Comparison of ENCODE assay signal across 22 cellular contexts in the genomic region with DNA sequence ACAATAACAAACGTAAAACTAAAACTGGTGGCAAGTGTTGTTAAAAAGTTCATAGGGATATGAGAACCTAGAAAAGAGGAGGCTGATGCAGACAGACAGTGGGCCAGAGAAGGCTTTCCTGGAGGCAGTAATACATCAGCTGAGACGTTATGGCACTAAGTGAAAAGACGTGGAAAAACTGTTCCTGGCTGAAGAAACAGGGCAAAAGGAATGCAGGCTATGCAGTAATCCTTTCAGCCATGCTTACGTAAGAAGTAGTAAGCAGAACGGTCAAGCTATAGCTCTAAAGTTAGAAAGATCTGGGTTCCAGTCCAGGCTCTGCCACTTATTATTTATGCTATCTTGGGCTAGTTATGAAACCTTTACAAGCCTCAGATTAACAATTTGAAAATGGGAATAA. TPM values are rescaled to one million over a fixed set of nuclear protein-coding genes. Genes with fewer than 3 reads are reported as not detected.
DNase-seq lines count a peak whose midpoint lies in the region; ATAC-seq and TF ChIP-seq lines count a peak whose summit lies in the region.
"Had no signal": no experiment of that assay in that cellular context is flagged by ENCODE, and none has a peak within 500 bp of the region (broad histone marks: within the 10 kb centered on the region; RNA-seq: fewer than 3 reads in every experiment).

No MANE protein-coding gene starts in this region.

- ATAC-seq in T-helper 17 cell = no peak
- ATAC-seq: heart right ventricle, Right ventricle myocardium inferior had no signal

- peaks cover 15% of the 10 kb centered on the region for H3K4me1 Mint-ChIP-seq in T-helper 17 cell

- H3K4me2 ChIP-seq in fibroblast of lung (ENCODE audit: extremely low read depth, insufficient read depth, low read length) = no peak overlapping the region

- DNase-seq in ELF-1 (ENCODE audit: low read depth, low spot score) = peak; percentile 5
- no peak for DNase-seq in T-helper 17 cell
- DNase-seq in fibroblast of lung (ENCODE audit: low read depth in 2 of 2) = peak; percentile 19 to 47
- DNase-seq in spleen = no peak
- DNase-seq in activated CD4-positive, alpha-beta T cell treated with anti-CD3 and anti-CD28 coated beads, Interleukin-2, amount 50 U/mL, for 1 hour = no peak
- DNase-seq in breast epithelium (ENCODE audit: low spot score in 2 of 2) = no peak
- no peak for DNase-seq in NCI-H526 treated with DMSO at 0.1 percent for 48 hours (lab: John Stamatoyannopoulos, UW)
- DNase-seq: activated CD4-positive, alpha-beta T cell treated with anti-CD3 and anti-CD28 coated beads for 4 hours; activated effector memory CD4-positive, alpha-beta T cell treated with Interleukin-2 at 50 U/mL for 16 hours; AML-193; amygdala; DMS53; effector CD4-positive, alpha-beta T cell; heart right ventricle; immature natural killer cell; NCI-H1436; NCI-H524 treated with DMSO at 0.1 percent for 48 hours; upper lobe of left lung had no signal

- H3K27me3 Mint-ChIP-seq in T-helper 17 cell = no peaks in the 10 kb centered on the region
- H3K27me3 Mint-ChIP-seq: central memory CD8-positive, alpha-beta T cell had no signal

- H3K9me3 ChIP-seq in T-helper 17 cell (ENCODE audit: control insufficient read depth, low read length, poor library complexity, severe bottlenecking) (no peaks in the 10 kb centered on the region), fibroblast of lung (ENCODE audit: control insufficient read depth, insufficient read depth, low read depth, low read length) (no peaks in the 10 kb centered on the region), neutrophil (no peaks in the 10 kb centered on the region), spleen (no peaks in the 10 kb centered on the region), breast epithelium (no peaks in the 10 kb centered on the region)
- H3K9me3 ChIP-seq: heart right ventricle, upper lobe of left lung had no signal

- peaks cover 36% of the 10 kb centered on the region for H3K79me2 ChIP-seq in fibroblast of lung (ENCODE audit: control insufficient read depth, insufficient read depth, low read length)

- no peak overlapping the region for H3K4me3 Mint-ChIP-seq in T-helper 17 cell
- H3K4me3 Mint-ChIP-seq: central memory CD8-positive, alpha-beta T cell; immature natural killer cell had no signal

- H3K27ac ChIP-seq in fibroblast of lung (ENCODE audit: insufficient read depth, low read length) (no peak overlapping the region), neutrophil (peak overlapping the region; percentile 16), spleen (no peak overlapping the region), breast epithelium (no peak overlapping the region)
- H3K27ac ChIP-seq: heart right ventricle, HL-60, upper lobe of left lung had no signal

- H3K4me3 ChIP-seq in fibroblast of lung (replicated peaks in 1 of 4; ENCODE audit: control extremely low read depth in 1 of 4, insufficient read depth in 1 of 4, low read depth in 3 of 4, low read length in 4 of 4) = no peak overlapping the region
- H3K4me3 ChIP-seq in neutrophil (ENCODE audit: low read depth in 1 of 2, low read length in 1 of 2) = no peak overlapping the region
- no peak overlapping the region for H3K4me3 ChIP-seq in spleen
- H3K4me3 ChIP-seq in breast epithelium = no peak overlapping the region
- H3K4me3 ChIP-seq: heart right ventricle, upper lobe of left lung had no signal

- no peaks in the 10 kb centered on the region for H4K20me1 ChIP-seq in fibroblast of lung (ENCODE audit: control insufficient read depth, extremely low read depth, insufficient read depth, low read length)

- no peak overlapping the region for H2AFZ ChIP-seq in fibroblast of lung (ENCODE audit: low read length)

- H3K36me3 Mint-ChIP-seq in T-helper 17 cell (ENCODE audit: low read depth) = no peaks in the 10 kb centered on the region

- 73 to 87% (median 77%) methylated on average over 5 of the region's 5 CpGs for WGBS in spleen, 5 donors

- H3K36me3 ChIP-seq in fibroblast of lung (ENCODE audit: control insufficient read depth, insufficient read depth, low read length) (peaks cover 5% of the 10 kb centered on the region), neutrophil (peaks cover 33% of the 10 kb centered on the region), spleen (peaks cover 0 to 65% (median 35%) of the 10 kb centered on the region in 6 donors), breast epithelium (peaks cover 4% of the 10 kb centered on the region)

- TF ChIP-seq POLR2A in spleen (IDR thresholded peaks at IDR 0.05) (no peak), breast epithelium (IDR thresholded peaks at IDR 0.05) (no peak)

- H3K27ac Mint-ChIP-seq in T-helper 17 cell = peak overlapping the region; percentile 29
- H3K27ac Mint-ChIP-seq: immature natural killer cell had no signal

- H3K9ac ChIP-seq in fibroblast of lung (ENCODE audit: insufficient read depth, low read length) = no peak overlapping the region

- H3K4me1 ChIP-seq in fibroblast of lung (ENCODE audit: control insufficient read depth, extremely low read depth, insufficient read depth, low read length) (no peaks in the 10 kb centered on the region), neutrophil (ENCODE audit: control insufficient read depth in 1 of 2, insufficient read depth in 1 of 2, low read depth in 1 of 2, low read length in 1 of 2) (peaks cover 5 to 28% of the 10 kb centered on the region in 2 experiments), spleen (peaks cover 2 to 58% (median 36%) of the 10 kb centered on the region in 6 donors), breast epithelium (no peaks in the 10 kb centered on the region)

- TF ChIP-seq CTCF in fibroblast of lung (conservative IDR thresholded peaks at IDR 0.05 in 1 of 2, IDR thresholded peaks at IDR 0.05 in 1 of 2; ENCODE audit: low read depth in 1 of 2, low read length in 2 of 2) (no peak), neutrophil (IDR thresholded peaks at IDR 0.05) (no peak), spleen (IDR thresholded peaks at IDR 0.05 in 8 of 11, conservative IDR thresholded peaks at IDR 0.05 in 3 of 11) (no peak), breast epithelium (IDR thresholded peaks at IDR 0.05) (no peak)

- intact Hi-C loops in spleen (cut with DNase I; ENCODE audit: low total_unique reads) = no loop called here
- intact Hi-C loops in breast epithelium (cut with DNase I; ENCODE audit: low total_unique reads) = loop anchor here (2.0 kb wide), 1 partner anchor 39 kb away; no protein-coding TSS in a partner anchor

- H3K27me3 ChIP-seq in fibroblast of lung (ENCODE audit: control insufficient read depth, insufficient read depth, low read length) (no peaks in the 10 kb centered on the region), neutrophil (no peaks in the 10 kb centered on the region), spleen (replicated peaks in 1 of 7) (no peaks in the 10 kb centered on the region), breast epithelium (no peaks in the 10 kb centered on the region)
- H3K27me3 ChIP-seq: heart right ventricle, upper lobe of left lung had no signal

RNA-seq across cellular contexts. Expression of gene LAMTOR3, which starts 6.4 kb away (rescaled TPM):
- total RNA-seq in T-helper 17 cell (10 to 100 TPM; 17.9 to 22.4 TPM), fibroblast of lung (23.4 and 24.1 TPM in 2 replicates), spleen (10 to 100 TPM; 22.4 to 50.1 (median 34.8) TPM), breast epithelium (10 to 100 TPM; 40.6 to 79.3 (median 44.0) TPM)
- polyA plus RNA-seq in fibroblast of lung (68.1 and 95.5 TPM in 2 replicates), spleen (10 to 100 TPM; 28.6 to 52.6 (median 43.8) TPM)
- polyA plus RNA-seq in fibroblast of lung (2012) = 29.6 and 39.2 TPM in 2 replicates
- 1.6 and 3.6 TPM in 2 replicates for polyA minus RNA-seq in fibroblast of lung (ENCODE audit: low replicate concordance)

RNA-seq across cellular contexts. Expression of gene DNAJB14, which starts 58.6 kb away (rescaled TPM):
- total RNA-seq in T-helper 17 cell (10 to 100 TPM; 52.1 to 58.7 TPM), fibroblast of lung (30.0 and 41.5 TPM in 2 replicates), spleen (10 to 100 TPM; 40.9 to 77.7 (median 55.2) TPM), breast epithelium (10 to 100 TPM; 33.4 to 46.4 (median 37.4) TPM)
- polyA plus RNA-seq in fibroblast of lung (17.8 and 25.1 TPM in 2 replicates), spleen (10 to 100 TPM; 10.6 to 11.0 (median 10.8) TPM)
- 21.3 and 24.0 TPM in 2 replicates for polyA plus RNA-seq in fibroblast of lung (2012)
- 0.30 and 2.6 TPM in 2 replicates for polyA minus RNA-seq in fibroblast of lung (ENCODE audit: low replicate concordance)

Comparison
In these comparisons a context has a peak if more than half of its experiments do, and no peak if none do; other contexts are left out.
1. DNase-seq: peak in ELF-1 (single experiment) and fibroblast of lung (2 of 2); none in T-helper 17 cell (0 of 3), spleen (single experiment), activated CD4-positive, alpha-beta T cell treated with anti-CD3 and anti-CD28 coated beads, Interleukin-2, amount 50 U/mL, for 1 hour (single experiment), breast epithelium (0 of 2) and NCI-H526 treated with DMSO at 0.1 percent for 48 hours (single experiment).